In the genomic region with DNA sequence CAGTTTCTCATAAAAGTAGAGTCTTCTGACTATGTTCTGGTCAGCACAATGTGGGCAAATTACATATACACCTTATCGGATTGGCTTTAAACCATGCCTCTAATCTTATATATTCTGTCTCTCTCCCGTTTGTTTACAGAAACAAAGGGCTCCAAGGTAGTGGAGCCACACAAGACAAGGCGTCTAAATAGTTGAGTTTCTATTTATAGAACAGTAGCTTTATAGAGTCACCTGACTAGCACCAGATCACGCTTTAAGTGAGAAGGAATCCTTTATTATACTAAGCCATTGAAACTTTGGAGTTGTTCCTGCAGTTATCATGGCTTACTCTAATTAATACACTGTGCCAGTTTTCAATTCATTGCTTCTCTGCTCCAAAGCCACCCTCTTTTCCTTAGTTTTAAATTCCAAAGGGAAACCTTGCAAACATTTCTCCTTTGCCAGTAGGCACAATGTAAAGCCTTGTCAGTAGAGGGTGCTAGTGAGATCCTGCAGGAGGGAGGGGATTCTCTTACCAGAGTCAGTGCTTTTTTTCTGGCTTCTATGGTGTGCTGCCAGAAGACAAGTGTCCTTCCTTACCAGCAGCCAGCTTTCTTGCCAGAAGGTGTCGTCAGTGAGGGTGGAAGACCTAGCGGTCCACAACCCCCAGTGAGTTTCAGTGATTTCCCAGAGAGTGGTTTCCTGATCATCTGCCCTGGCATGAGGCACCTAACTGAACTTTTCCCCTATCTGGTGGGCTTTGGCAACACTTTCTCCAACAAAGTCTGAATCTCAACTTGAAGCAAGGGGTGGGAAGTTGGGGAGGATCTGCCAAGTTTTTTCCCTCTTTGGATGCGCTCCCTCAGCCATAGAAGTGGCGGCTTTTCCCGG, we compare ENCODE assay signal across 8 cellular contexts.
A peak's percentile ranks its signal among the peaks of the same experiment; 100 is the strongest.
DNase-seq lines count a peak whose midpoint lies in the region; ATAC-seq, FAIRE-seq and TF ChIP-seq lines count a peak whose summit lies in the region.

No MANE protein-coding gene starts in this region.

- H3K4me1 ChIP-seq in SK-N-SH (ENCODE audit: control insufficient read depth in 1 of 2, insufficient read depth in 2 of 2, low read depth in 1 of 2, low read length in 1 of 2) = no peaks in the 10 kb centered on the region; a peak in 1 of 4 replicates

- POLR2A ChIA-PET in SK-N-SH (lab: Yijun Ruan, JAX) = no interaction called here

- no peaks in the 10 kb centered on the region for H3K9me3 ChIP-seq in SK-N-SH

- peak in 4 of 6 experiments; percentile 1 to 40 (median 17) for DNase-seq in stimulated activated naive CD4-positive, alpha-beta T cell (lab: John Stamatoyannopoulos, UW)
- DNase-seq in stimulated activated naive CD4-positive, alpha-beta T cell treated with Interleukin-2 at 50 U/mL for 16 hours (lab: John Stamatoyannopoulos, UW) = no peak
- DNase-seq in HTR-8/SVneo (ENCODE audit: insufficient read length, low spot score) (peak; percentile 64), SK-N-SH (peak; percentile 15), dermis microvascular lymphatic vessel endothelial cell (ENCODE audit: low read depth in 2 of 2) (peak; percentile 24 to 83), non-pigmented ciliary epithelial cell (ENCODE audit: low read depth) (peak; percentile 9), GOT3 (lab: John Stamatoyannopoulos, UW) (no peak)

- no peaks in the 10 kb centered on the region for H4K20me1 ChIP-seq in SK-N-SH (ENCODE audit: insufficient read depth)

- CTCF ChIA-PET in SK-N-SH (lab: Yijun Ruan, JAX) = interaction anchor here (0.8 to 1.4 kb wide), 2 partner anchors 443 to 1233 kb away, joined by 3 to 5 read pairs; no protein-coding TSS in a partner anchor

- peak; percentile 85 for ATAC-seq in GM21619 (IDR thresholded peaks at IDR 0.05; ENCODE audit: unreplicated experiment)

- H3F3A ChIP-seq in SK-N-SH (replicated peaks; ENCODE audit: insufficient read depth) = no peaks in the 10 kb centered on the region

- no peak overlapping the region for H3K9ac ChIP-seq in SK-N-SH

- no peaks in the 10 kb centered on the region for H3K36me3 ChIP-seq in SK-N-SH (replicated peaks in 1 of 2; ENCODE audit: control insufficient read depth in 1 of 2, insufficient read depth in 2 of 2, low read length in 1 of 2)

- H3K79me2 ChIP-seq in SK-N-SH (ENCODE audit: insufficient read depth) = no peaks in the 10 kb centered on the region

- peak; percentile 71 for TF ChIP-seq CTCF in SK-N-SH (IDR thresholded peaks at IDR 0.05)

- H3K4me3 ChIP-seq in SK-N-SH (ENCODE audit: low read depth in 2 of 2, low read length in 1 of 2) = peak overlapping the region in 1 of 2 experiments; percentile 44; a peak in 1 of 4 replicates

- H3K9me2 ChIP-seq in SK-N-SH = no peaks in the 10 kb centered on the region

- H2AFZ ChIP-seq in SK-N-SH (ENCODE audit: low read depth) = no peak overlapping the region

- H3K27me3 ChIP-seq in SK-N-SH (ENCODE audit: insufficient read depth) = no peaks in the 10 kb centered on the region; the same call in 1 of the 2 replicates

- TF ChIP-seq EP300 in SK-N-SH (IDR thresholded peaks at IDR 0.05; ENCODE audit: borderline replicate concordance in 1 of 2, low read depth in 1 of 2, low read length in 1 of 2) = no peak

- H3K4me2 ChIP-seq in SK-N-SH = no peak overlapping the region

- 52% methylated on average over 8 of the region's 9 CpGs for WGBS in SK-N-SH (ENCODE audit: low lambda C conversion rate)

- H3K27ac ChIP-seq in SK-N-SH (ENCODE audit: low read depth in 2 of 2, low read length in 1 of 2) = no peak overlapping the region

- peak; percentile 57 for TF ChIP-seq RAD21 in SK-N-SH (IDR thresholded peaks at IDR 0.05; ENCODE audit: low read length)

- no peak for FAIRE-seq in HTR-8/SVneo (lab: Jason Lieb, UNC)

TF ChIP-seq in SK-N-SH, 30 proteins besides CTCF, POLR2A, EP300 and RAD21:
- TF ChIP-seq RFX5 (IDR thresholded peaks at IDR 0.05; ENCODE audit: low read length) (no peak), SMC3 (IDR thresholded peaks at IDR 0.05; ENCODE audit: low read depth, low read length) (peak; percentile 61), FOXJ3 (CRISPR knock-in tag; IDR thresholded peaks at IDR 0.05) (no peak)

Comparison
In these comparisons a context has a peak if more than half of its experiments do, and no peak if none do; other contexts are left out.
1. DNase-seq: peak in stimulated activated naive CD4-positive, alpha-beta T cell (4 of 6), HTR-8/SVneo (single experiment), SK-N-SH (single experiment), dermis microvascular lymphatic vessel endothelial cell (2 of 2) and non-pigmented ciliary epithelial cell (single experiment); none in stimulated activated naive CD4-positive, alpha-beta T cell treated with Interleukin-2 at 50 U/mL for 16 hours (single experiment) and GOT3 (single experiment).